8 cellular contexts compared by ENCODE assay signal in genomic region chr3:43621406-43621973, GRCh38. TPM values are rescaled to one million over a fixed set of nuclear protein-coding genes. Genes with fewer than 3 reads are reported as not detected.
DNase-seq lines count a peak whose midpoint lies in the region; ATAC-seq, FAIRE-seq and TF ChIP-seq lines count a peak whose summit lies in the region.

No MANE protein-coding gene starts in this region.

- no peak for TF ChIP-seq POLR2A in IMR-90 (IDR thresholded peaks at IDR 0.05; ENCODE audit: low read depth, low read length)

- intact Hi-C loops in IMR-90 (cut with micrococcal nuclease) = loop anchor here (10.0 kb wide), 3 partner anchors 133 to 397 kb away; no protein-coding TSS in a partner anchor
- intact Hi-C loops in mammary epithelial cell (cut with micrococcal nuclease) = loop anchor here (1.0 to 5.0 kb wide), 2 partner anchors 40 to 136 kb away; no protein-coding TSS in a partner anchor

- H4K91ac ChIP-seq in IMR-90 (ENCODE audit: insufficient read depth, low read depth, low read length) = no peak overlapping the region; the same call in 1 of the 2 replicates

- H3K4me2 ChIP-seq in IMR-90 (ENCODE audit: low read depth, low read length) (peak overlapping the region; percentile 98), mammary epithelial cell (ENCODE audit: insufficient read depth, low read depth, low read length) (peak overlapping the region; percentile 92)

- peak overlapping the region in 1 of 2 experiments; percentile 38; a peak in 1 of 4 replicates for H4K8ac ChIP-seq in IMR-90 (ENCODE audit: low read depth in 2 of 2, low read length in 2 of 2)

- H3K27me3 ChIP-seq in IMR-90 (ENCODE audit: control insufficient read depth, insufficient read depth, low read length) (no peaks in the 10 kb centered on the region), mammary epithelial cell (ENCODE audit: insufficient read depth, low read length) (no peaks in the 10 kb centered on the region)

- H2BK20ac ChIP-seq in IMR-90 (ENCODE audit: low read depth, low read length) = no peak overlapping the region

- H2AFZ ChIP-seq in IMR-90 (replicated peaks; ENCODE audit: low read length, poor library complexity) = peak overlapping the region; percentile 95
- peak overlapping the region; percentile 100 for H2AFZ ChIP-seq in mammary epithelial cell (ENCODE audit: low read depth, low read length)

- no peak overlapping the region; the same call in 1 of the 2 replicates for H3K18ac ChIP-seq in IMR-90 (ENCODE audit: low read depth, low read length)

- H4K20me1 ChIP-seq in IMR-90 (ENCODE audit: insufficient read depth, low read length) = no peaks in the 10 kb centered on the region; the same call in 1 of the 2 replicates
- H4K20me1 ChIP-seq in mammary epithelial cell (ENCODE audit: insufficient read depth, low read length) = no peaks in the 10 kb centered on the region

- 1% methylated on average over 22 of the region's 44 CpGs; no CpG with 5 or more reads in 1 of the 2 experiments for WGBS in IMR-90 (ENCODE audit: extremely low coverage in 2 of 2, insufficient read length in 1 of 2), 2 experiments
- 0% methylated on average over 1 of the region's 44 CpGs for WGBS in mammary epithelial cell (ENCODE audit: low coverage, missing lambda C conversion rate)

- ATAC-seq in IMR-90 (ENCODE audit: low read depth) = no peak
- ATAC-seq in left lobe of liver = peak; percentile 10
- ATAC-seq in HG03139 (IDR thresholded peaks at IDR 0.05; ENCODE audit: unreplicated experiment) = no peak
- ATAC-seq in GM21423 (IDR thresholded peaks at IDR 0.05; ENCODE audit: unreplicated experiment) = no peak

- POLR2A ChIA-PET in IMR-90 (lab: Charles Lee; ENCODE audit: unreplicated experiment) = interaction anchor here (0.5 to 1.0 kb wide), 3 partner anchors 11 to 230 kb away, joined by 3 to 4 read pairs (median 4); no protein-coding TSS in a partner anchor

- H3K14ac ChIP-seq in IMR-90 (replicated peaks; ENCODE audit: low read depth, low read length) = peak overlapping the region; percentile 67; the same call in 1 of the 2 replicates

- peak overlapping the region; percentile 19; the same call in 1 of the 2 replicates for H3K56ac ChIP-seq in IMR-90 (ENCODE audit: extremely low read depth, insufficient read depth, low read length)

- DNase-seq in IMR-90 (no peak), mammary epithelial cell (no peak), left lobe of liver (ENCODE audit: low spot score) (no peak), GM19239 (ENCODE audit: insufficient read length, low spot score) (no peak)

- H3K9me3 ChIP-seq in IMR-90 (ENCODE audit: control insufficient read depth, insufficient read depth, low read length) (no peaks in the 10 kb centered on the region), mammary epithelial cell (replicated peaks; ENCODE audit: insufficient read depth, low read length) (no peaks in the 10 kb centered on the region)

- H3K9me1 ChIP-seq in IMR-90 (ENCODE audit: insufficient read depth, low read length) = no peaks in the 10 kb centered on the region

- no peak for TF ChIP-seq CTCF in IMR-90 (conservative IDR thresholded peaks at IDR 0.05; ENCODE audit: low read depth, low read length)
- TF ChIP-seq CTCF in mammary epithelial cell (conservative IDR thresholded peaks at IDR 0.05 in 1 of 2, IDR thresholded peaks at IDR 0.05 in 1 of 2; ENCODE audit: extremely low read depth in 1 of 2, insufficient read depth in 1 of 2, low read depth in 1 of 2, low read length in 2 of 2) = no peak

- H3K4me3 ChIP-seq in GM08714 (ENCODE audit: low read length) (peak overlapping the region; percentile 90), IMR-90 (ENCODE audit: insufficient read depth, low read depth, low read length) (peak overlapping the region; percentile 81), mammary epithelial cell (replicated peaks in 1 of 3; ENCODE audit: insufficient read depth in 1 of 3, low read depth in 2 of 3, low read length in 3 of 3) (peak overlapping the region; percentile 92 to 95 (median 93))

- H3K9ac ChIP-seq in IMR-90 (ENCODE audit: low read depth, low read length) = peak overlapping the region; percentile 98
- peak overlapping the region; percentile 83 for H3K9ac ChIP-seq in mammary epithelial cell (ENCODE audit: insufficient read depth, low read length)

- no peak; the same call in 1 of the 2 replicates for TF ChIP-seq RAD21 in IMR-90 (IDR thresholded peaks at IDR 0.05; ENCODE audit: low read length)

- H3K4me1 ChIP-seq in IMR-90 (ENCODE audit: control insufficient read depth, insufficient read depth, low read length) = peaks cover 4% of the 10 kb centered on the region
- H3K4me1 ChIP-seq in mammary epithelial cell (ENCODE audit: insufficient read depth, low read length) = peaks cover 11% of the 10 kb centered on the region

- H3K23ac ChIP-seq in IMR-90 (ENCODE audit: low read depth, low read length) = peak overlapping the region; percentile 87; the same call in 1 of the 2 replicates

- in situ Hi-C loops in IMR-90 (cut with MboI; ENCODE audit: low sequenced_read_pairs) = loop anchor here (5.0 kb wide), 1 partner anchor 66 kb away; no protein-coding TSS in a partner anchor
- in situ Hi-C loops in mammary epithelial cell (cut with MboI; ENCODE audit: low sequenced_read_pairs in 2 of 2) = no loop called here

- H2BK120ac ChIP-seq in IMR-90 (ENCODE audit: low read depth, low read length) = 0 out of 2 replicates have a peak overlapping the region, but pooled peaks have one; percentile 7

- CTCF ChIA-PET in IMR-90 (lab: Yijun Ruan, JAX) = interaction anchor here (0.6 kb wide), 1 partner anchor 855 kb away, joined by 3 read pairs; no protein-coding TSS in a partner anchor
- CTCF ChIA-PET in mammary epithelial cell (lab: Charles Lee; ENCODE audit: low non-redundant PET) = interaction anchor here (0.6 to 0.7 kb wide), 3 partner anchors 11 to 218 kb away, joined by 3 to 6 read pairs (median 5); no protein-coding TSS in a partner anchor

- H3K27ac ChIP-seq in IMR-90 (ENCODE audit: insufficient read depth, low read length) (peak overlapping the region; percentile 78), mammary epithelial cell (ENCODE audit: insufficient read depth, low read depth, low read length) (peak overlapping the region; percentile 61), temporal lobe (ENCODE audit: low read depth, low read length) (peak overlapping the region; percentile 71)

- no peak for FAIRE-seq in GM19239 (lab: Jason Lieb, UNC)

- dilution Hi-C loops in IMR-90 (cut with HindIII; ENCODE audit: low sequenced_read_pairs, unreplicated experiment) (no loop called here), mammary epithelial cell (cut with HindIII; ENCODE audit: low sequenced_read_pairs) (no loop called here)

- no peak overlapping the region for H2BK15ac ChIP-seq in IMR-90 (ENCODE audit: low read depth, low read length)

- peaks cover under 1% of the 10 kb centered on the region; the same call in 1 of the 2 replicates for H3K36me3 ChIP-seq in IMR-90 (ENCODE audit: control insufficient read depth, insufficient read depth, low read length)
- H3K36me3 ChIP-seq in mammary epithelial cell (ENCODE audit: insufficient read depth, low read length) = peaks cover 2% of the 10 kb centered on the region

- H2BK5ac ChIP-seq in IMR-90 (ENCODE audit: low read depth, low read length, poor library complexity, severe bottlenecking) = peak overlapping the region; percentile 53

- H4K5ac ChIP-seq in IMR-90 (ENCODE audit: low read depth, low read length) = no peak overlapping the region

- H3K79me1 ChIP-seq in IMR-90 (ENCODE audit: low read depth in 1 of 2, low read length in 2 of 2) = peaks cover 16 to 38% of the 10 kb centered on the region in 2 experiments

- H3K4ac ChIP-seq in IMR-90 (ENCODE audit: low read depth, low read length) = peak overlapping the region; percentile 57

- H3K79me2 ChIP-seq in mammary epithelial cell (ENCODE audit: insufficient read depth, low read length) = peaks cover 35% of the 10 kb centered on the region

- no TSS peak for BruUV-seq in IMR-90 (replicated peaks; lab: Mats Ljungman, UMichigan)
- BruUV-seq in mammary epithelial cell (replicated peaks; lab: Mats Ljungman, UMichigan) = no TSS peak

- peak overlapping the region; percentile 47; the same call in 1 of the 2 replicates for H2AK5ac ChIP-seq in IMR-90 (ENCODE audit: low read depth, low read length)

- peak overlapping the region; percentile 70 for H2AK9ac ChIP-seq in IMR-90 (replicated peaks; ENCODE audit: low read depth, low read length, poor library complexity)

TF ChIP-seq in IMR-90, 13 proteins besides CTCF, POLR2A, EP300 and RAD21:
- TF ChIP-seq CEBPB (IDR thresholded peaks at IDR 0.05; ENCODE audit: low read depth, low read length) (no peak), CHD1 (IDR thresholded peaks at IDR 0.05; ENCODE audit: low read depth, low read length) (0 out of 2 replicates have a peak, but pooled peaks have one; percentile 39)
TF ChIP-seq in IMR-90: peak in this region for 1.

RNA-seq across cellular contexts. Expression of gene ANO10, which starts 0.3 kb away (rescaled TPM):
- 41.6 and 42.5 TPM in 2 replicates for total RNA-seq in IMR-90 (2012; rRNA removed)
- polyA plus RNA-seq in IMR-90 (2012; rRNA removed) = 26.0 and 28.5 TPM in 2 replicates
- polyA plus RNA-seq in IMR-90 (2012; cell fraction: cytosol; rRNA removed) = 18.0 and 20.1 TPM in 2 replicates
- 13.2 and 17.8 TPM in 2 replicates for polyA plus RNA-seq in IMR-90 (2012; cell fraction: nucleus; rRNA removed; ENCODE audit: low replicate concordance)
- 10 to 100 TPM; 41.3 to 43.6 TPM for total RNA-seq in mammary epithelial cell
- 27.8 TPM for polyA plus RNA-seq in mammary epithelial cell
- polyA minus RNA-seq in mammary epithelial cell = 40.3 TPM
- total RNA-seq in left lobe of liver = 11.4 TPM
- total RNA-seq in temporal lobe = 30.5 TPM
